ENCODE assay signal across 15 cellular contexts in genomic region chr19:47509170-47509847, GRCh38. TPM values are rescaled to one million over a fixed set of nuclear protein-coding genes. Genes with fewer than 3 reads are reported as not detected.
DNase-seq lines count a peak whose midpoint lies in the region; ATAC-seq and TF ChIP-seq lines count a peak whose summit lies in the region.
"Had no signal": no experiment of that assay in that cellular context is flagged by ENCODE, and none has a peak within 500 bp of the region (broad histone marks: within the 10 kb centered on the region; RNA-seq: fewer than 3 reads in every experiment).

No MANE protein-coding gene starts in this region.

- H3K9me3 Mint-ChIP-seq in GM23338: no peaks in the 10 kb centered on the region; the same call in 2 of the 3 replicates
- no peaks in the 10 kb centered on the region for H3K9me3 Mint-ChIP-seq in activated T-helper 1 cell treated with anti-CD3 and anti-CD28 coated beads, Interleukin-12 subunit alpha, Interleukin-12 subunit beta, Interleukin-2, Interleukin-4 antibody, amounts not matched to agents 30 ng/mL and 10 ng/mL and 1 ng/mL, durations not matched to agents 14 hours and 24 hours and 36 hours

- no peaks in the 10 kb centered on the region for H3K9me2 ChIP-seq in GM23338 (ENCODE audit: insufficient read depth)

- TF ChIP-seq CTCF in GM23338 (conservative IDR thresholded peaks at IDR 0.05; ENCODE audit: low read depth in 2 of 2) (no peak), foreskin keratinocyte (conservative IDR thresholded peaks at IDR 0.05) (no peak)

- H3K36me3 ChIP-seq in GM23338 (ENCODE audit: insufficient read depth): no peaks in the 10 kb centered on the region
- H3K36me3 ChIP-seq in skeletal muscle satellite cell (ENCODE audit: insufficient read depth, low read length): peaks cover 27% of the 10 kb centered on the region
- H3K36me3 ChIP-seq: brain microvascular endothelial cell had no signal

- no peaks in the 10 kb centered on the region; the same call in 1 of the 2 replicates for H3K4me1 ChIP-seq in GM23338 (ENCODE audit: insufficient read depth)
- H3K4me1 ChIP-seq in foreskin keratinocyte: peaks cover 21% of the 10 kb centered on the region
- peaks cover 70% of the 10 kb centered on the region for H3K4me1 ChIP-seq in skeletal muscle satellite cell (ENCODE audit: control insufficient read depth, insufficient read depth, low read length)

- H3K27ac Mint-ChIP-seq in GM23338: 0 out of 2 replicates have a peak overlapping the region, but pooled peaks have one; percentile 30
- H3K27ac Mint-ChIP-seq in activated T-helper 1 cell treated with anti-CD3 and anti-CD28 coated beads, Interleukin-12 subunit alpha, Interleukin-12 subunit beta, Interleukin-2, Interleukin-4 antibody, amounts not matched to agents 30 ng/mL and 10 ng/mL and 1 ng/mL, durations not matched to agents 14 hours and 24 hours and 36 hours: peak overlapping the region; percentile 18
- H3K27ac Mint-ChIP-seq: activated CD4-positive, alpha-beta T cell treated with anti-CD3 and anti-CD28 coated beads for 36 hours had no signal

- intact Hi-C loops in activated T-helper 1 cell treated with anti-CD3 and anti-CD28 coated beads, Interleukin-12 subunit alpha, Interleukin-12 subunit beta, Interleukin-2, Interleukin-4 antibody, amounts not matched to agents 30 ng/mL and 10 ng/mL and 1 ng/mL, durations not matched to agents 14 hours and 24 hours and 36 hours (cut with micrococcal nuclease): no loop called here

- H3K4me3 ChIP-seq in GM23338 (no peak overlapping the region), skeletal muscle satellite cell (ENCODE audit: low read length) (peak overlapping the region; percentile 58)
- H3K4me3 ChIP-seq: BLaER1 treated with 17β-estradiol and CSF1 and Interleukin-3, amounts not matched to agents 10 nM and 100 nM had no signal

- ATAC-seq in GM23338 (no peak), foreskin keratinocyte (peak; percentile 21), HG03442 (IDR thresholded peaks at IDR 0.05; ENCODE audit: unreplicated experiment) (no peak)
- ATAC-seq: activated CD4-positive, alpha-beta T cell treated with anti-CD3 and anti-CD28 coated beads for 36 hours had no signal

- no peaks in the 10 kb centered on the region for H3K9me3 ChIP-seq in skeletal muscle satellite cell (replicated peaks; ENCODE audit: low read length)
- H3K9me3 ChIP-seq: BLaER1 treated with 17β-estradiol and CSF1 and Interleukin-3, amounts not matched to agents 10 nM and 100 nM had no signal

- DNase-seq in GM23338 (ENCODE audit: low spot score) (no peak), foreskin keratinocyte (no peak), ecto neural progenitor cell (ENCODE audit: low spot score) (no peak)
- DNase-seq in activated T-helper 1 cell treated with anti-CD3 and anti-CD28 coated beads, Interleukin-12 subunit alpha, Interleukin-12 subunit beta, Interleukin-2, Interleukin-4 antibody, amounts not matched to agents 30 ng/mL and 10 ng/mL and 1 ng/mL, durations not matched to agents 14 hours and 24 hours and 36 hours (ENCODE audit: low spot score): no peak
- DNase-seq in activated CD4-positive, alpha-beta T cell treated with anti-CD3 and anti-CD28 coated beads, Interleukin-2, amount 50 U/mL, for 48 hours: no peak
- DNase-seq: activated CD4-positive, alpha-beta T cell treated with anti-CD3 and anti-CD28 coated beads for 36 hours; activated T-cell treated with anti-CD3 and anti-CD28 coated beads, Interleukin-2, amount 50 U/mL, for 48 hours; brain microvascular endothelial cell; EL; NCI-H1417 treated with DMSO at 0.1 percent for 48 hours; NCI-H524 treated with DMSO at 0.1 percent for 48 hours; T-helper 1 cell had no signal

- H3K27me3 ChIP-seq in GM23338 (ENCODE audit: insufficient read depth): no peaks in the 10 kb centered on the region
- no peaks in the 10 kb centered on the region for H3K27me3 ChIP-seq in foreskin keratinocyte
- no peaks in the 10 kb centered on the region for H3K27me3 ChIP-seq in skeletal muscle satellite cell (ENCODE audit: control insufficient read depth, insufficient read depth, low read length)
- H3K27me3 ChIP-seq: BLaER1 treated with 17β-estradiol and CSF1 and Interleukin-3, amounts not matched to agents 10 nM and 100 nM; brain microvascular endothelial cell had no signal

- no peak overlapping the region for H2AFZ ChIP-seq in GM23338

- no peak overlapping the region for H3K4me2 ChIP-seq in GM23338
- H3K4me2 ChIP-seq in skeletal muscle satellite cell (ENCODE audit: low read length): peak overlapping the region; percentile 95

- no peaks in the 10 kb centered on the region for H3K36me3 Mint-ChIP-seq in GM23338 (ENCODE audit: low read depth)
- peaks cover 3% of the 10 kb centered on the region for H3K36me3 Mint-ChIP-seq in activated T-helper 1 cell treated with anti-CD3 and anti-CD28 coated beads, Interleukin-12 subunit alpha, Interleukin-12 subunit beta, Interleukin-2, Interleukin-4 antibody, amounts not matched to agents 30 ng/mL and 10 ng/mL and 1 ng/mL, durations not matched to agents 14 hours and 24 hours and 36 hours (ENCODE audit: low read depth)

- H3K27ac ChIP-seq in GM23338 (ENCODE audit: low read depth): no peak overlapping the region
- H3K27ac ChIP-seq in foreskin keratinocyte: no peak overlapping the region
- H3K27ac ChIP-seq: BLaER1 treated with 17β-estradiol and CSF1 and Interleukin-3, amounts not matched to agents 10 nM and 100 nM; brain microvascular endothelial cell had no signal

- peak overlapping the region; percentile 59 for H3K9ac ChIP-seq in skeletal muscle satellite cell (ENCODE audit: low read depth, low read length)

- peaks cover 12% of the 10 kb centered on the region for H4K20me1 ChIP-seq in GM23338 (replicated peaks; ENCODE audit: insufficient read depth)

- H3F3A ChIP-seq in GM23338 (replicated peaks; ENCODE audit: low read depth): no peaks in the 10 kb centered on the region

- H3K4me1 Mint-ChIP-seq in GM23338: peaks cover 16% of the 10 kb centered on the region
- peaks cover 38% of the 10 kb centered on the region for H3K4me1 Mint-ChIP-seq in activated T-helper 1 cell treated with anti-CD3 and anti-CD28 coated beads, Interleukin-12 subunit alpha, Interleukin-12 subunit beta, Interleukin-2, Interleukin-4 antibody, amounts not matched to agents 30 ng/mL and 10 ng/mL and 1 ng/mL, durations not matched to agents 14 hours and 24 hours and 36 hours (ENCODE audit: low read depth)

- H3K27me3 Mint-ChIP-seq in GM23338 (ENCODE audit: insufficient read depth, low read depth, poor library complexity): peaks cover 17% of the 10 kb centered on the region
- no peaks in the 10 kb centered on the region for H3K27me3 Mint-ChIP-seq in activated T-helper 1 cell treated with anti-CD3 and anti-CD28 coated beads, Interleukin-12 subunit alpha, Interleukin-12 subunit beta, Interleukin-2, Interleukin-4 antibody, amounts not matched to agents 30 ng/mL and 10 ng/mL and 1 ng/mL, durations not matched to agents 14 hours and 24 hours and 36 hours (ENCODE audit: insufficient read depth)
- H3K27me3 Mint-ChIP-seq: activated CD4-positive, alpha-beta T cell treated with anti-CD3 and anti-CD28 coated beads for 36 hours had no signal

- peaks cover 76% of the 10 kb centered on the region for H3K79me2 ChIP-seq in GM23338 (replicated peaks; ENCODE audit: insufficient read depth)

- H3K4me3 Mint-ChIP-seq in GM23338: no peak overlapping the region; the same call in 2 of the 3 replicates
- H3K4me3 Mint-ChIP-seq in activated T-helper 1 cell treated with anti-CD3 and anti-CD28 coated beads, Interleukin-12 subunit alpha, Interleukin-12 subunit beta, Interleukin-2, Interleukin-4 antibody, amounts not matched to agents 30 ng/mL and 10 ng/mL and 1 ng/mL, durations not matched to agents 14 hours and 24 hours and 36 hours: no peak overlapping the region
- H3K4me3 Mint-ChIP-seq: activated CD4-positive, alpha-beta T cell treated with anti-CD3 and anti-CD28 coated beads for 36 hours had no signal

TF ChIP-seq in GM23338, 12 proteins besides CTCF, POLR2A, EP300 and RAD21:
- TF ChIP-seq ZNF114 (CRISPR knock-in tag; IDR thresholded peaks at IDR 0.05): no peak

RNA-seq across cellular contexts. Expression of gene NAPA, which starts 5.6 kb away (rescaled TPM):
- total RNA-seq in GM23338 (2014; rRNA removed; shearing (Covaris generic)): 42.9 and 52.0 TPM in 2 replicates
- polyA plus RNA-seq in GM23338 (2016; fragmentation: Nextera tagmentation; extraction: Ambion mirVana) (72.1 and 74.3 TPM in 2 replicates), foreskin keratinocyte (99.5 and 99.6 TPM in 2 replicates)
- total RNA-seq in activated T-helper 1 cell treated with anti-CD3 and anti-CD28 coated beads, Interleukin-12 subunit alpha, Interleukin-12 subunit beta, Interleukin-2, Interleukin-4 antibody, amounts not matched to agents 30 ng/mL and 10 ng/mL and 1 ng/mL, durations not matched to agents 14 hours and 24 hours and 36 hours: 66.4 and 68.7 TPM in 2 replicates
- total RNA-seq in foreskin keratinocyte: 71.7 and 74.2 TPM in 2 replicates
- 69.0 and 79.6 TPM in 2 replicates for total RNA-seq in skeletal muscle satellite cell (2012; rRNA removed)

RNA-seq across cellular contexts. Expression of gene KPTN, which starts 25.3 kb away (rescaled TPM):
- total RNA-seq in GM23338 (2014; rRNA removed; shearing (Covaris generic)): 19.8 and 28.0 TPM in 2 replicates
- 26.2 and 31.1 TPM in 2 replicates for polyA plus RNA-seq in GM23338 (2016; fragmentation: Nextera tagmentation; extraction: Ambion mirVana)
- 9.6 and 10.8 TPM in 2 replicates for total RNA-seq in activated T-helper 1 cell treated with anti-CD3 and anti-CD28 coated beads, Interleukin-12 subunit alpha, Interleukin-12 subunit beta, Interleukin-2, Interleukin-4 antibody, amounts not matched to agents 30 ng/mL and 10 ng/mL and 1 ng/mL, durations not matched to agents 14 hours and 24 hours and 36 hours
- 8.3 and 9.6 TPM in 2 replicates for total RNA-seq in foreskin keratinocyte
- polyA plus RNA-seq in foreskin keratinocyte: 11.2 and 11.8 TPM in 2 replicates
- 3.0 and 3.1 TPM in 2 replicates for total RNA-seq in skeletal muscle satellite cell (2012; rRNA removed)

RNA-seq across cellular contexts. Expression of gene SLC8A2, which starts 37.6 kb away (rescaled TPM):
- 10.0 and 11.6 TPM in 2 replicates for total RNA-seq in GM23338 (2014; rRNA removed; shearing (Covaris generic))
- polyA plus RNA-seq in GM23338 (2016; fragmentation: Nextera tagmentation; extraction: Ambion mirVana): 0.86 and 1.1 TPM in 2 replicates
- total RNA-seq in activated T-helper 1 cell treated with anti-CD3 and anti-CD28 coated beads, Interleukin-12 subunit alpha, Interleukin-12 subunit beta, Interleukin-2, Interleukin-4 antibody, amounts not matched to agents 30 ng/mL and 10 ng/mL and 1 ng/mL, durations not matched to agents 14 hours and 24 hours and 36 hours: 0.05 TPM in 1 of 2 replicates, not detected in the other
- 0.07 and 0.34 TPM in 2 replicates for total RNA-seq in foreskin keratinocyte
- polyA plus RNA-seq in foreskin keratinocyte: 0.04 and 0.09 TPM in 2 replicates
- total RNA-seq in skeletal muscle satellite cell (2012; rRNA removed): under 0.01 TPM in 1 of 2 replicates, not detected in the other
